Comparison of ENCODE assay signal across 1 cellular context in genomic region chr14:104118006-104118844, GRCh38.
TF ChIP-seq lines count a peak whose summit lies in the region.

No MANE protein-coding gene starts in this region.

TF ChIP-seq in HEK293T, 16 proteins besides CTCF, POLR2A, EP300 and RAD21 (continued from another document):
- TF ChIP-seq BHLHE40 (IDR thresholded peaks at IDR 0.05; ENCODE audit: borderline replicate concordance) (no peak), L3MBTL2 (conservative IDR thresholded peaks at IDR 0.05) (no peak)
TF ChIP-seq in HEK293T: peak in this region for 0.
